In genomic region chr20:45111285-45111684, GRCh38 we compare ENCODE assay signal across 27 cellular contexts. TPM values are rescaled to one million over a fixed set of nuclear protein-coding genes. Genes with fewer than 3 reads are reported as not detected.
DNase-seq lines count a peak whose midpoint lies in the region; ATAC-seq, FAIRE-seq and TF ChIP-seq lines count a peak whose summit lies in the region.
"Had no signal": no experiment of that assay in that cellular context is flagged by ENCODE, and none has a peak within 500 bp of the region (broad histone marks: within the 10 kb centered on the region; RNA-seq: fewer than 3 reads in every experiment).

No MANE protein-coding gene starts in this region.

- H3K27me3 Mint-ChIP-seq in osteocyte (ENCODE audit: unreplicated experiment): peaks cover 22% of the 10 kb centered on the region

- 52% methylated on average over 9 to 11 of the region's 11 CpGs for WGBS in thyroid gland, 2 donors

- H3K4me3 ChIP-seq in RWPE2 (ENCODE audit: severe bottlenecking) (no peak overlapping the region), thyroid gland (replicated peaks in 1 of 3) (no peak overlapping the region)
- H3K4me3 ChIP-seq: A549, BLaER1, GM12878 had no signal

- H3K9me3 ChIP-seq in RWPE2 (ENCODE audit: severe bottlenecking) (no peaks in the 10 kb centered on the region), thyroid gland (no peaks in the 10 kb centered on the region)
- H3K9me3 ChIP-seq: A549, BE2C, BLaER1 had no signal

- H3K4me1 Mint-ChIP-seq in osteocyte (ENCODE audit: unreplicated experiment): no peaks in the 10 kb centered on the region
- H3K4me1 Mint-ChIP-seq: CD14-positive monocyte had no signal

- DNase-seq in AG20443 (ENCODE audit: low spot score) (peak; percentile 10), HTR-8/SVneo (ENCODE audit: insufficient read length, low spot score) (no peak), RWPE2 (ENCODE audit: low spot score) (peak; percentile 64), thyroid gland (peak; percentile 42 to 66), osteocyte (ENCODE audit: extremely low spot score, unreplicated experiment) (no peak), NCI-H1436 (lab: John Stamatoyannopoulos, UW) (no peak)
- DNase-seq in activated CD4-positive, alpha-beta T cell treated with anti-CD3 and anti-CD28 coated beads for 4 hours: no peak
- DNase-seq: BE2C; CD4-positive, alpha-beta memory T cell; CD8-positive, alpha-beta memory T cell; COR-L47; DMS 273 treated with DMSO at 0.1 percent for 48 hours; DMS153; DMS79; EL; GDM1 had no signal

- H3K27ac Mint-ChIP-seq in osteocyte (ENCODE audit: unreplicated experiment): no peak overlapping the region
- H3K27ac Mint-ChIP-seq: CD4-positive, alpha-beta memory T cell; CD4-positive, CD25-positive, alpha-beta regulatory T cell had no signal

- H3K4me3 Mint-ChIP-seq in osteocyte (ENCODE audit: unreplicated experiment): no peak overlapping the region
- H3K4me3 Mint-ChIP-seq: CD14-positive monocyte; CD4-positive, alpha-beta memory T cell; CD4-positive, CD25-positive, alpha-beta regulatory T cell; CD8-positive, alpha-beta memory T cell had no signal

- FAIRE-seq in HTR-8/SVneo (lab: Jason Lieb, UNC): peak; percentile 31
- FAIRE-seq: A549, GM12878, GM12892, GM18507 had no signal

- H3K27me3 ChIP-seq in RWPE2 (ENCODE audit: insufficient read depth, poor library complexity, severe bottlenecking) (no peaks in the 10 kb centered on the region), thyroid gland (no peaks in the 10 kb centered on the region)
- H3K27me3 ChIP-seq: BE2C, BLaER1 had no signal

- no peaks in the 10 kb centered on the region for H3K36me3 Mint-ChIP-seq in osteocyte (ENCODE audit: unreplicated experiment)
- H3K36me3 Mint-ChIP-seq: CD14-positive monocyte; CD4-positive, alpha-beta memory T cell; CD4-positive, CD25-positive, alpha-beta regulatory T cell; CD8-positive, alpha-beta memory T cell had no signal

- H3K36me3 ChIP-seq in RWPE2 (ENCODE audit: low read depth): no peaks in the 10 kb centered on the region
- no peaks in the 10 kb centered on the region for H3K36me3 ChIP-seq in thyroid gland
- H3K36me3 ChIP-seq: BE2C, BLaER1 had no signal

- TF ChIP-seq POLR2A in thyroid gland (IDR thresholded peaks at IDR 0.05): no peak

- TF ChIP-seq CTCF in RWPE2 (IDR thresholded peaks at IDR 0.05; ENCODE audit: poor library complexity, severe bottlenecking) (no peak), thyroid gland (IDR thresholded peaks at IDR 0.05) (no peak), osteocyte (IDR thresholded peaks at IDR 0.05) (no peak)

- ATAC-seq in RWPE2 (ENCODE audit: low read depth): no peak

- H3K4me1 ChIP-seq in RWPE2 (ENCODE audit: insufficient read depth, poor library complexity, severe bottlenecking): peaks cover 6% of the 10 kb centered on the region
- peaks cover 0 to 10% of the 10 kb centered on the region in 2 donors for H3K4me1 ChIP-seq in thyroid gland
- H3K4me1 ChIP-seq: A549, BE2C, BLaER1 had no signal

- intact Hi-C loops in thyroid gland (cut with DNase I): no loop called here

- H3K9me3 Mint-ChIP-seq in osteocyte (ENCODE audit: unreplicated experiment): no peaks in the 10 kb centered on the region
- H3K9me3 Mint-ChIP-seq: CD14-positive monocyte; CD4-positive, alpha-beta memory T cell; CD4-positive, CD25-positive, alpha-beta regulatory T cell; CD8-positive, alpha-beta memory T cell had no signal

- H3K27ac ChIP-seq in RWPE2 (ENCODE audit: poor library complexity, severe bottlenecking) (no peak overlapping the region), thyroid gland (no peak overlapping the region)
- H3K27ac ChIP-seq: 22Rv1, A549, BLaER1 had no signal

RNA-seq across cellular contexts. Expression of gene WFDC5, which starts 3.7 kb away (rescaled TPM):
- total RNA-seq in thyroid gland: not detected
- total RNA-seq in osteocyte: not detected in 2 replicates
- total RNA-seq: A172; CD4-positive, alpha-beta memory T cell; CD4-positive, CD25-positive, alpha-beta regulatory T cell; CD8-positive, alpha-beta memory T cell; Daoy; G401; GM12878 had no signal

RNA-seq across cellular contexts. Expression of gene KCNS1, which starts 10.4 kb away (rescaled TPM):
- total RNA-seq in thyroid gland (under 1 TPM in 2 of 4 donors, not detected in 2; 0.20 to 0.78 TPM), osteocyte (0.26 and 0.30 TPM in 2 replicates)
- total RNA-seq: A172; CD4-positive, CD25-positive, alpha-beta regulatory T cell; Daoy; G401; GM12878 had no signal

RNA-seq across cellular contexts. Expression of gene WFDC12, which starts 13.0 kb away (rescaled TPM):
- not detected for total RNA-seq in thyroid gland
- not detected in 2 replicates for total RNA-seq in osteocyte
- total RNA-seq: A172; CD4-positive, alpha-beta memory T cell; CD4-positive, CD25-positive, alpha-beta regulatory T cell; CD8-positive, alpha-beta memory T cell; Daoy; G401; GM12878 had no signal

Comparison
In these comparisons a context has a peak if more than half of its experiments do, and no peak if none do; other contexts are left out.
1. DNase-seq: peak in AG20443 (single experiment), RWPE2 (single experiment) and thyroid gland (2 of 2); none in HTR-8/SVneo (single experiment), activated CD4-positive, alpha-beta T cell treated with anti-CD3 and anti-CD28 coated beads for 4 hours (0 of 2), osteocyte (single experiment) and NCI-H1436 (single experiment).